In genomic region chr19:40445945-40446784, GRCh38 we compare ENCODE assay signal across 11 cellular contexts. TPM values are rescaled to one million over a fixed set of nuclear protein-coding genes. Genes with fewer than 3 reads are reported as not detected.
DNase-seq lines count a peak whose midpoint lies in the region; ATAC-seq and TF ChIP-seq lines count a peak whose summit lies in the region.
"Had no signal": no experiment of that assay in that cellular context is flagged by ENCODE, and none has a peak within 500 bp of the region (broad histone marks: within the 10 kb centered on the region; RNA-seq: fewer than 3 reads in every experiment).

No MANE protein-coding gene starts in this region.

- peaks cover 8% of the 10 kb centered on the region; the same call in 1 of the 2 replicates for H4K20me1 ChIP-seq in GM23338 (replicated peaks; ENCODE audit: insufficient read depth)

- no peak for TF ChIP-seq CTCF in GM23338 (conservative IDR thresholded peaks at IDR 0.05; ENCODE audit: low read depth in 2 of 2)

- H3K9me3 ChIP-seq in effector memory CD4-positive, alpha-beta T cell (ENCODE audit: control insufficient read depth, low read length) = no peaks in the 10 kb centered on the region
- H3K9me3 ChIP-seq: body of pancreas, spleen had no signal

- peaks cover 13% of the 10 kb centered on the region for H3F3A ChIP-seq in GM23338 (replicated peaks; ENCODE audit: low read depth)

- H3K4me2 ChIP-seq in GM23338 = peak overlapping the region; percentile 86; the same call in 1 of the 2 replicates

- H3K9me3 Mint-ChIP-seq in GM23338 = peaks cover 3% of the 10 kb centered on the region; the same call in 2 of the 3 replicates
- H3K9me3 Mint-ChIP-seq in activated T-helper 17 cell treated with anti-CD3 and anti-CD28 coated beads, Interleukin-2, amount 50 U/mL, for 72 hours = no peaks in the 10 kb centered on the region

- peaks cover 8% of the 10 kb centered on the region; the same call in 1 of the 2 replicates for H3K36me3 ChIP-seq in GM23338 (ENCODE audit: insufficient read depth)
- H3K36me3 ChIP-seq in effector memory CD4-positive, alpha-beta T cell (ENCODE audit: control insufficient read depth, insufficient read depth, low read length) = peaks cover 8% of the 10 kb centered on the region

- H3K27ac Mint-ChIP-seq in GM23338 = peak overlapping the region; percentile 92
- H3K27ac Mint-ChIP-seq in activated T-helper 17 cell treated with anti-CD3 and anti-CD28 coated beads, Interleukin-2, amount 50 U/mL, for 72 hours = peak overlapping the region; percentile 41

- H3K27me3 ChIP-seq in GM23338 (ENCODE audit: insufficient read depth) = no peaks in the 10 kb centered on the region
- no peaks in the 10 kb centered on the region for H3K27me3 ChIP-seq in effector memory CD4-positive, alpha-beta T cell (replicated peaks; ENCODE audit: control insufficient read depth, insufficient read depth, low read length, poor library complexity, severe bottlenecking)
- H3K27me3 ChIP-seq: body of pancreas, spleen had no signal

- no peaks in the 10 kb centered on the region for H3K9me2 ChIP-seq in GM23338 (ENCODE audit: insufficient read depth)

- peaks cover 31% of the 10 kb centered on the region for H3K4me1 Mint-ChIP-seq in GM23338
- peaks cover 11% of the 10 kb centered on the region for H3K4me1 Mint-ChIP-seq in activated T-helper 17 cell treated with anti-CD3 and anti-CD28 coated beads, Interleukin-2, amount 50 U/mL, for 72 hours

- H2AFZ ChIP-seq in GM23338 = no peak overlapping the region

- peaks cover 20% of the 10 kb centered on the region for H3K79me2 ChIP-seq in GM23338 (replicated peaks; ENCODE audit: insufficient read depth)

- H3K4me1 ChIP-seq in GM23338 (ENCODE audit: insufficient read depth) = peaks cover 17% of the 10 kb centered on the region
- H3K4me1 ChIP-seq in effector memory CD4-positive, alpha-beta T cell (ENCODE audit: control insufficient read depth, insufficient read depth, low read length, poor library complexity, severe bottlenecking) = peaks cover 8% of the 10 kb centered on the region

- H3K36me3 Mint-ChIP-seq in GM23338 (ENCODE audit: low read depth) = peaks cover 21% of the 10 kb centered on the region
- peaks cover 28% of the 10 kb centered on the region for H3K36me3 Mint-ChIP-seq in activated T-helper 17 cell treated with anti-CD3 and anti-CD28 coated beads, Interleukin-2, amount 50 U/mL, for 72 hours (ENCODE audit: low read depth)

- no peak overlapping the region for H3K4me3 ChIP-seq in GM23338
- H3K4me3 ChIP-seq in effector memory CD4-positive, alpha-beta T cell (ENCODE audit: insufficient read depth, low read depth, low read length, poor library complexity, severe bottlenecking) = no peak overlapping the region
- H3K4me3 ChIP-seq: body of pancreas had no signal

- peak; percentile 1; the same call in 2 of the 3 replicates for ATAC-seq in GM23338
- no peak for ATAC-seq in activated T-helper 17 cell treated with anti-CD3 and anti-CD28 coated beads, Interleukin-2, amount 50 U/mL, for 72 hours (replicated peaks)
- ATAC-seq: body of pancreas had no signal

- H3K27me3 Mint-ChIP-seq in GM23338 (ENCODE audit: insufficient read depth, low read depth, poor library complexity) = peaks cover 13% of the 10 kb centered on the region
- no peaks in the 10 kb centered on the region for H3K27me3 Mint-ChIP-seq in activated T-helper 17 cell treated with anti-CD3 and anti-CD28 coated beads, Interleukin-2, amount 50 U/mL, for 72 hours

- peak overlapping the region; percentile 7; the same call in 1 of the 2 replicates for H3K27ac ChIP-seq in GM23338 (ENCODE audit: low read depth)
- no peak overlapping the region for H3K27ac ChIP-seq in substantia nigra (ENCODE audit: low read depth, low read length, poor library complexity, severe bottlenecking)
- H3K27ac ChIP-seq in effector memory CD4-positive, alpha-beta T cell (ENCODE audit: insufficient read depth, low read length, poor library complexity, severe bottlenecking) = no peak overlapping the region

- DNase-seq in A172 (ENCODE audit: low spot score) (peak; percentile 47), GM23338 (ENCODE audit: low spot score) (peak; percentile 81), kidney tubule cell (ENCODE audit: low spot score) (peak; percentile 55), substantia nigra (lab: John Stamatoyannopoulos, UW) (no peak), 8988T (no peak), NCI-H345 (lab: John Stamatoyannopoulos, UW) (no peak)
- no peak for DNase-seq in effector memory CD4-positive, alpha-beta T cell
- DNase-seq: body of pancreas, NCI-H2081 treated with DMSO at 0.1 percent for 48 hours had no signal

- peak overlapping the region; percentile 57; the same call in 1 of the 3 replicates for H3K4me3 Mint-ChIP-seq in GM23338
- peak overlapping the region; percentile 93 for H3K4me3 Mint-ChIP-seq in activated T-helper 17 cell treated with anti-CD3 and anti-CD28 coated beads, Interleukin-2, amount 50 U/mL, for 72 hours

TF ChIP-seq in GM23338, 12 proteins besides CTCF, POLR2A, EP300 and RAD21 (continues in another document):
- no peak for TF ChIP-seq ZNF114 (CRISPR knock-in tag; IDR thresholded peaks at IDR 0.05)

RNA-seq across cellular contexts. Expression of gene SERTAD3, which starts 2.0 kb away (rescaled TPM):
- 20.0 and 22.6 TPM in 2 replicates for total RNA-seq in A172 (2014; rRNA removed; shearing (Covaris generic))
- 15.4 and 21.3 TPM in 2 replicates for total RNA-seq in GM23338 (2014; rRNA removed; shearing (Covaris generic))
- 24.1 and 27.9 TPM in 2 replicates for polyA plus RNA-seq in GM23338 (2016; fragmentation: Nextera tagmentation; extraction: Ambion mirVana)
- 10 to 100 TPM; 14.3 to 23.9 TPM for total RNA-seq in activated T-helper 17 cell treated with anti-CD3 and anti-CD28 coated beads, Interleukin-2, amount 50 U/mL, for 72 hours

RNA-seq across cellular contexts. Expression of gene BLVRB, which starts 19.4 kb away (rescaled TPM):
- 327 and 381 TPM in 2 replicates for total RNA-seq in A172 (2014; rRNA removed; shearing (Covaris generic))
- total RNA-seq in GM23338 (2014; rRNA removed; shearing (Covaris generic)) = 51.7 and 53.7 TPM in 2 replicates
- 43.7 and 45.6 TPM in 2 replicates for polyA plus RNA-seq in GM23338 (2016; fragmentation: Nextera tagmentation; extraction: Ambion mirVana)
- total RNA-seq in activated T-helper 17 cell treated with anti-CD3 and anti-CD28 coated beads, Interleukin-2, amount 50 U/mL, for 72 hours = 10 to 100 TPM; 27.1 to 55.5 TPM

RNA-seq across cellular contexts. Expression of gene SERTAD1, which starts 20.4 kb away (rescaled TPM):
- 10.2 and 10.3 TPM in 2 replicates for total RNA-seq in A172 (2014; rRNA removed; shearing (Covaris generic))
- 5.1 and 9.1 TPM in 2 replicates for total RNA-seq in GM23338 (2014; rRNA removed; shearing (Covaris generic))
- polyA plus RNA-seq in GM23338 (2016; fragmentation: Nextera tagmentation; extraction: Ambion mirVana) = 4.6 and 5.0 TPM in 2 replicates
- total RNA-seq in activated T-helper 17 cell treated with anti-CD3 and anti-CD28 coated beads, Interleukin-2, amount 50 U/mL, for 72 hours = 10 to 100 TPM; 14.3 to 34.4 TPM

RNA-seq across cellular contexts. Expression of gene SPTBN4, which starts 20.6 kb away (rescaled TPM):
- 2.2 and 2.3 TPM in 2 replicates for total RNA-seq in A172 (2014; rRNA removed; shearing (Covaris generic))
- 2.3 and 4.5 TPM in 2 replicates for total RNA-seq in GM23338 (2014; rRNA removed; shearing (Covaris generic))
- 1.6 and 2.2 TPM in 2 replicates for polyA plus RNA-seq in GM23338 (2016; fragmentation: Nextera tagmentation; extraction: Ambion mirVana)
- total RNA-seq in activated T-helper 17 cell treated with anti-CD3 and anti-CD28 coated beads, Interleukin-2, amount 50 U/mL, for 72 hours = 10 to 100 TPM in 1 of 2 donors, 1 to 10 TPM in 1; 1.4 to 16.4 TPM

RNA-seq across cellular contexts. Expression of gene PRX, which starts 33.0 kb away (rescaled TPM):
- total RNA-seq in A172 (2014; rRNA removed; shearing (Covaris generic)) = 1.5 and 2.0 TPM in 2 replicates
- 4.2 and 4.3 TPM in 2 replicates for total RNA-seq in GM23338 (2014; rRNA removed; shearing (Covaris generic))
- 4.1 and 4.2 TPM in 2 replicates for polyA plus RNA-seq in GM23338 (2016; fragmentation: Nextera tagmentation; extraction: Ambion mirVana)
- 1 to 10 TPM in 1 of 2 donors, under 1 TPM in 1; 0.82 to 1.3 TPM for total RNA-seq in activated T-helper 17 cell treated with anti-CD3 and anti-CD28 coated beads, Interleukin-2, amount 50 U/mL, for 72 hours

Comparison
In these comparisons a context has a peak if more than half of its experiments do, and no peak if none do; other contexts are left out.
1. DNase-seq: peak in A172 (single experiment), GM23338 (single experiment) and kidney tubule cell (single experiment); none in substantia nigra (0 of 49), 8988T (single experiment), effector memory CD4-positive, alpha-beta T cell (0 of 3) and NCI-H345 (single experiment).